1 cellular context compared by ENCODE assay signal in genomic region chr1:28323720-28324119, GRCh38.
TF ChIP-seq lines count a peak whose summit lies in the region.

No MANE protein-coding gene starts in this region.

TF ChIP-seq in WTC11, 78 proteins besides CTCF, POLR2A, EP300 and RAD21 (continued from another document):
- TF ChIP-seq PRDM15 (CRISPR knock-in tag; IDR thresholded peaks at IDR 0.05) (no peak), IRF2 (CRISPR knock-in tag; IDR thresholded peaks at IDR 0.05; ENCODE audit: borderline replicate concordance, low read depth) (no peak), GRHL2 (CRISPR knock-in tag; IDR thresholded peaks at IDR 0.05; ENCODE audit: insufficient replicate concordance, severe bottlenecking) (no peak), JUN (CRISPR knock-in tag; IDR thresholded peaks at IDR 0.05) (no peak), JAZF1 (CRISPR knock-in tag; IDR thresholded peaks at IDR 0.05) (no peak)
